ENCODE assay signal across 1 cellular context in genomic region chr13:100148422-100148821, GRCh38.
TF ChIP-seq lines count a peak whose summit lies in the region.

No MANE protein-coding gene starts in this region.

TF ChIP-seq in GM23338, 12 proteins besides CTCF, POLR2A, EP300 and RAD21 (continued from another document):
- TF ChIP-seq ZNF462 (CRISPR knock-in tag; IDR thresholded peaks at IDR 0.05) = 0 out of 2 replicates have a peak, but pooled peaks have one; percentile 43
- TF ChIP-seq ETS1 (IDR thresholded peaks at IDR 0.05) = no peak
TF ChIP-seq in GM23338: peak in this region for 3.
